ENCODE assay signal across 8 cellular contexts in the genomic region with DNA sequence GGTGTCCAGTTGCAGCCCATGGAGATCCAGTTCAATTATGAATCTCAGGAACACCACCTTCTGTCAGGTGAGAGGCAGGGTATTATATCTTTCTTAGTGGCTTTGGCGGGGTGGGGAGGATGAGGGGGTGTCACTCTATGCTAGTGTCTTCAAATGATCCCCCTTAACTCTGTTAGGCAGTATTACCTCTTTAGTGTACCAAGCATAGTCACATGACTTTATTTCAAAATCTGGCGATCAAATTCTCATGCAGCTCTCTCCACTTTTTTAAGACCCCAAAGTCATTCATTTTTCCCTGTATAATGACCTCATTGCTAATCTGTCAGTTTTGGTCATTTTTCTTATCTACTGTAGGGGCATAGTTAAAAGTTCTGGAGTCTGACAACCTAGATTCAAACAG. TPM values are rescaled to one million over a fixed set of nuclear protein-coding genes. Genes with fewer than 3 reads are reported as not detected.
DNase-seq lines count a peak whose midpoint lies in the region; ATAC-seq and TF ChIP-seq lines count a peak whose summit lies in the region.

No MANE protein-coding gene starts in this region.

- no peak for ATAC-seq in HG02610 (IDR thresholded peaks at IDR 0.05; ENCODE audit: unreplicated experiment)

- DNase-seq in breast epithelium (ENCODE audit: low spot score in 2 of 2) = no peak
- DNase-seq in SHP77 treated with DMSO at 0.1 percent for 48 hours (lab: John Stamatoyannopoulos, UW) = no peak
- DNase-seq in SKM-1 treated with dmso at 0.1 percent for 144 hours (lab: John Stamatoyannopoulos, UW; ENCODE audit: unreplicated experiment) = no peak
- DNase-seq in activated CD4-positive, CD25-positive, alpha-beta regulatory T cell (lab: John Stamatoyannopoulos, UW) = no peak

- H3K79me2 ChIP-seq in ACC112 (ENCODE audit: control insufficient read depth, insufficient read depth, low read length, unreplicated experiment) = peaks cover 79% of the 10 kb centered on the region

- H2AFZ ChIP-seq in ACC112 (ENCODE audit: low read length, unreplicated experiment) = no peak overlapping the region

- no peaks in the 10 kb centered on the region for H3K27me3 ChIP-seq in ACC112 (ENCODE audit: insufficient read depth, low read length)
- no peaks in the 10 kb centered on the region for H3K27me3 ChIP-seq in HUES48 (ENCODE audit: control insufficient read depth, insufficient read depth, low read length)
- no peaks in the 10 kb centered on the region for H3K27me3 ChIP-seq in breast epithelium
- no peaks in the 10 kb centered on the region for H3K27me3 ChIP-seq in mucosa of stomach (ENCODE audit: control insufficient read depth, insufficient read depth, low read length)

- no peak overlapping the region for H3K27ac ChIP-seq in ACC112 (ENCODE audit: low read depth, low read length)
- no peak overlapping the region for H3K27ac ChIP-seq in HUES48 (ENCODE audit: low read depth, low read length)
- H3K27ac ChIP-seq in breast epithelium = peak overlapping the region in 1 of 2 donors; percentile 95

- TF ChIP-seq CTCF in breast epithelium (IDR thresholded peaks at IDR 0.05) = no peak

- peaks cover 15% of the 10 kb centered on the region for H3K4me1 ChIP-seq in ACC112 (ENCODE audit: control insufficient read depth, insufficient read depth, low read length, unreplicated experiment)
- H3K4me1 ChIP-seq in HUES48 (ENCODE audit: control insufficient read depth, insufficient read depth, low read length) = peaks cover 5% of the 10 kb centered on the region
- no peaks in the 10 kb centered on the region for H3K4me1 ChIP-seq in breast epithelium
- peaks cover 7% of the 10 kb centered on the region for H3K4me1 ChIP-seq in mucosa of stomach (ENCODE audit: control insufficient read depth, insufficient read depth, low read length)

- H3K9ac ChIP-seq in HUES48 (ENCODE audit: low read depth, low read length) (peak overlapping the region; percentile 92; the same call in 1 of the 2 replicates), mucosa of stomach (ENCODE audit: low read length) (peak overlapping the region; percentile 17)

- H3K4me3 ChIP-seq in ACC112 (ENCODE audit: low read depth, low read length) (peak overlapping the region; percentile 85), HUES48 (ENCODE audit: low read depth, low read length) (peak overlapping the region; percentile 97), breast epithelium (peak overlapping the region; percentile 60 to 98 (median 79)), mucosa of stomach (ENCODE audit: low read length) (no peak overlapping the region)

- peaks cover 51% of the 10 kb centered on the region for H3K36me3 ChIP-seq in ACC112 (ENCODE audit: insufficient read depth, low read length)
- H3K36me3 ChIP-seq in HUES48 (ENCODE audit: control insufficient read depth, insufficient read depth, low read length) = peaks cover 28% of the 10 kb centered on the region
- H3K36me3 ChIP-seq in breast epithelium = no peaks in the 10 kb centered on the region
- no peaks in the 10 kb centered on the region for H3K36me3 ChIP-seq in mucosa of stomach (ENCODE audit: control insufficient read depth, insufficient read depth, low read length)

- no peak for TF ChIP-seq POLR2A in breast epithelium (IDR thresholded peaks at IDR 0.05)

- H3K9me3 ChIP-seq in HUES48 (ENCODE audit: control insufficient read depth, insufficient read depth, low read length) (peaks cover 11% of the 10 kb centered on the region), breast epithelium (no peaks in the 10 kb centered on the region), mucosa of stomach (ENCODE audit: control insufficient read depth, low read length) (no peaks in the 10 kb centered on the region)

- intact Hi-C loops in breast epithelium (cut with DNase I; ENCODE audit: low total_unique reads) = no loop called here

RNA-seq across cellular contexts. Expression of a gene that starts 1.1 kb away (rescaled TPM):
- 10 to 100 TPM; 12.5 to 33.2 (median 21.3) TPM for total RNA-seq in breast epithelium

RNA-seq across cellular contexts. Expression of a gene that starts 50.3 kb away (rescaled TPM):
- total RNA-seq in breast epithelium = 10 to 100 TPM; 27.2 to 44.5 (median 38.0) TPM

RNA-seq across cellular contexts. Expression of a gene that starts 53.1 kb away (rescaled TPM):
- 10 to 100 TPM; 39.0 to 79.0 (median 52.8) TPM for total RNA-seq in breast epithelium
